Comparison of ENCODE assay signal across 19 cellular contexts in genomic region chr2:56449449-56449860, GRCh38.
DNase-seq lines count a peak whose midpoint lies in the region; ATAC-seq, FAIRE-seq and TF ChIP-seq lines count a peak whose summit lies in the region.
"Had no signal": no experiment of that assay in that cellular context is flagged by ENCODE, and none has a peak within 500 bp of the region (broad histone marks: within the 10 kb centered on the region; RNA-seq: fewer than 3 reads in every experiment).

No MANE protein-coding gene starts in this region.

- H2BK5ac ChIP-seq in neuronal stem cell (ENCODE audit: low read length) = no peak overlapping the region

- H3K27me3 ChIP-seq in GM23338 (ENCODE audit: insufficient read depth) (no peaks in the 10 kb centered on the region), SJCRH30 (no peaks in the 10 kb centered on the region), neuronal stem cell (ENCODE audit: control insufficient read depth in 3 of 3, insufficient read depth in 3 of 3, low read depth in 1 of 3, low read length in 3 of 3) (no peaks in the 10 kb centered on the region)
- H3K27me3 ChIP-seq: ascending aorta, uterus had no signal

- no peak for FAIRE-seq in kidney (lab: Jason Lieb, UNC)
- FAIRE-seq: GM12878 had no signal

- H3K9me3 ChIP-seq in SJCRH30 (replicated peaks) (no peaks in the 10 kb centered on the region), kidney (ENCODE audit: control insufficient read depth in 1 of 2, low read length in 2 of 2) (peaks cover 0 to 5% of the 10 kb centered on the region in 2 donors), neuronal stem cell (replicated peaks in 1 of 2; ENCODE audit: control insufficient read depth in 2 of 2, insufficient read depth in 1 of 2, low read depth in 1 of 2, low read length in 2 of 2) (no peaks in the 10 kb centered on the region)
- H3K9me3 ChIP-seq: uterus had no signal

- H3K79me2 ChIP-seq in GM23338 (replicated peaks; ENCODE audit: insufficient read depth) = no peaks in the 10 kb centered on the region

- H2BK12ac ChIP-seq in neuronal stem cell (ENCODE audit: low read length) = no peak overlapping the region

- H2BK120ac ChIP-seq in neuronal stem cell (ENCODE audit: low read depth, low read length) = no peak overlapping the region

- TF ChIP-seq CTCF in GM23338 (conservative IDR thresholded peaks at IDR 0.05; ENCODE audit: low read depth in 2 of 2) (no peak), kidney (IDR thresholded peaks at IDR 0.05; ENCODE audit: borderline replicate concordance, extremely low read depth, insufficient read depth) (no peak)

- ATAC-seq in GM23338 = peak; percentile 53
- ATAC-seq in GM21737 (IDR thresholded peaks at IDR 0.05; ENCODE audit: unreplicated experiment) = no peak
- ATAC-seq in GM21529 (IDR thresholded peaks at IDR 0.05; ENCODE audit: unreplicated experiment) = no peak
- ATAC-seq in GM19452 (IDR thresholded peaks at IDR 0.05; ENCODE audit: unreplicated experiment) = no peak
- ATAC-seq in HG03439 (IDR thresholded peaks at IDR 0.05; ENCODE audit: unreplicated experiment) = no peak
- ATAC-seq: GM12878; Right ventricle myocardium inferior; stimulated activated effector memory CD8-positive, alpha-beta T cell treated with anti-CD3 and anti-CD28 coated beads, Interleukin-12 subunit alpha, Interleukin-12 subunit beta, amount 100 ng/mL, for 72 hours had no signal

- no peak overlapping the region for H4K91ac ChIP-seq in neuronal stem cell (ENCODE audit: low read depth, low read length, poor library complexity)

- H2BK15ac ChIP-seq in neuronal stem cell (ENCODE audit: low read length) = no peak overlapping the region

- peaks cover 38% of the 10 kb centered on the region for H3K4me1 ChIP-seq in GM23338 (ENCODE audit: insufficient read depth)
- H3K4me1 ChIP-seq in SJCRH30 = peaks cover 24% of the 10 kb centered on the region
- peaks cover 6 to 14% of the 10 kb centered on the region in 2 donors for H3K4me1 ChIP-seq in kidney (ENCODE audit: control insufficient read depth in 1 of 2, insufficient read depth in 1 of 2, low read depth in 1 of 2, low read length in 2 of 2)
- H3K4me1 ChIP-seq in neuronal stem cell (ENCODE audit: control insufficient read depth in 2 of 2, insufficient read depth in 1 of 2, low read depth in 1 of 2, low read length in 2 of 2) = peaks cover 0 to 11% of the 10 kb centered on the region in 2 donors
- H3K4me1 ChIP-seq: ascending aorta, uterus had no signal

- intact Hi-C loops in kidney (cut with DNase I) = no loop called here

- no peak overlapping the region for H3K18ac ChIP-seq in neuronal stem cell (ENCODE audit: low read length)

- peak overlapping the region; percentile 3; the same call in 1 of the 2 replicates for H3K27ac ChIP-seq in GM23338 (ENCODE audit: low read depth)
- peak overlapping the region; percentile 64 for H3K27ac ChIP-seq in SJCRH30
- H3K27ac ChIP-seq in kidney (ENCODE audit: low read depth in 2 of 2, low read length in 2 of 2) = peak overlapping the region; percentile 64 to 66
- H3K27ac ChIP-seq in neuronal stem cell (replicated peaks; ENCODE audit: low read length) = peak overlapping the region; percentile 86
- H3K27ac ChIP-seq: ascending aorta, uterus had no signal

- no peak overlapping the region for H2AK5ac ChIP-seq in neuronal stem cell (ENCODE audit: low read depth, low read length)

- H3K4me1 Mint-ChIP-seq in GM23338 = peaks cover 30% of the 10 kb centered on the region
- H3K4me1 Mint-ChIP-seq: B cell; stimulated activated effector memory CD8-positive, alpha-beta T cell treated with anti-CD3 and anti-CD28 coated beads, Interleukin-12 subunit alpha, Interleukin-12 subunit beta, amount 100 ng/mL, for 72 hours had no signal

- H2AFZ ChIP-seq in GM23338 (no peak overlapping the region), neuronal stem cell (ENCODE audit: low read length) (no peak overlapping the region)

- no peaks in the 10 kb centered on the region for H4K20me1 ChIP-seq in GM23338 (replicated peaks; ENCODE audit: insufficient read depth)

- H4K8ac ChIP-seq in neuronal stem cell (ENCODE audit: low read depth, low read length) = no peak overlapping the region

- no peaks in the 10 kb centered on the region for H3F3A ChIP-seq in GM23338 (replicated peaks; ENCODE audit: low read depth)

- no peak overlapping the region for H3K4ac ChIP-seq in neuronal stem cell (ENCODE audit: low read length)

- no peak overlapping the region for H3K14ac ChIP-seq in neuronal stem cell (ENCODE audit: low read length)

- WGBS in neuronal stem cell (ENCODE audit: extremely low coverage in 2 of 2, insufficient read length in 2 of 2, insufficient replicate concordance in 1 of 2), 2 donors = no CpG with 5 or more reads among the region's 2 CpGs

- H3K36me3 ChIP-seq in GM23338 (ENCODE audit: insufficient read depth) = no peaks in the 10 kb centered on the region
- no peaks in the 10 kb centered on the region for H3K36me3 ChIP-seq in SJCRH30
- H3K36me3 ChIP-seq in kidney (ENCODE audit: control insufficient read depth in 1 of 2, insufficient read depth in 2 of 2, low read length in 2 of 2) = no peaks in the 10 kb centered on the region
- no peaks in the 10 kb centered on the region for H3K36me3 ChIP-seq in neuronal stem cell (replicated peaks in 1 of 2; ENCODE audit: control insufficient read depth in 2 of 2, insufficient read depth in 2 of 2, low read length in 2 of 2)
- H3K36me3 ChIP-seq: ascending aorta, uterus had no signal

- H3K79me1 ChIP-seq in neuronal stem cell (ENCODE audit: low read depth, low read length) = no peaks in the 10 kb centered on the region

- peaks cover 19% of the 10 kb centered on the region for H3K36me3 Mint-ChIP-seq in GM23338 (ENCODE audit: low read depth)
- H3K36me3 Mint-ChIP-seq: stimulated activated effector memory CD8-positive, alpha-beta T cell treated with anti-CD3 and anti-CD28 coated beads, Interleukin-12 subunit alpha, Interleukin-12 subunit beta, amount 100 ng/mL, for 72 hours had no signal

- no peaks in the 10 kb centered on the region; the same call in 1 of the 2 replicates for H3K9me2 ChIP-seq in GM23338 (ENCODE audit: insufficient read depth)

- H3K9ac ChIP-seq in kidney (ENCODE audit: low read length in 2 of 2) (no peak overlapping the region), neuronal stem cell (ENCODE audit: low read depth, low read length, poor library complexity) (no peak overlapping the region)

- H3K4me3 Mint-ChIP-seq in GM23338 = peak overlapping the region; percentile 28; the same call in 1 of the 3 replicates
- H3K4me3 Mint-ChIP-seq: activated T-helper 1 cell treated with anti-CD3 and anti-CD28 coated beads, Interleukin-12 subunit alpha, Interleukin-12 subunit beta, Interleukin-2, Interleukin-4 antibody, amounts not matched to agents 30 ng/mL and 10 ng/mL and 1 ng/mL, durations not matched to agents 14 hours and 24 hours and 36 hours; B cell; stimulated activated effector memory CD8-positive, alpha-beta T cell treated with anti-CD3 and anti-CD28 coated beads, Interleukin-12 subunit alpha, Interleukin-12 subunit beta, amount 100 ng/mL, for 72 hours had no signal

- peak overlapping the region; percentile 26 for H3K27ac Mint-ChIP-seq in GM23338
- H3K27ac Mint-ChIP-seq: activated T-helper 1 cell treated with anti-CD3 and anti-CD28 coated beads, Interleukin-12 subunit alpha, Interleukin-12 subunit beta, Interleukin-2, Interleukin-4 antibody, amounts not matched to agents 30 ng/mL and 10 ng/mL and 1 ng/mL, durations not matched to agents 14 hours and 24 hours and 36 hours; B cell; stimulated activated effector memory CD8-positive, alpha-beta T cell treated with anti-CD3 and anti-CD28 coated beads, Interleukin-12 subunit alpha, Interleukin-12 subunit beta, amount 100 ng/mL, for 72 hours had no signal

- H3K4me2 ChIP-seq in GM23338 (peak overlapping the region; percentile 52), neuronal stem cell (ENCODE audit: insufficient read depth, low read length, poor library complexity, severe bottlenecking) (no peak overlapping the region)

- DNase-seq in GM23338 (ENCODE audit: low spot score) (peak; percentile 44), SJCRH30 (peak; percentile 43 to 70), kidney (no peak), neuronal stem cell (ENCODE audit: low spot score) (peak; percentile 20)
- DNase-seq: activated CD4-positive, alpha-beta T cell treated with anti-CD3 and anti-CD28 coated beads, Interleukin-2, amount 50 U/mL, for 1 hour; Kasumi-1; NCI-H1930; stimulated activated CD4-positive, alpha-beta T cell treated with anti-CD3 and anti-CD28 coated beads, Interleukin-4, amount 100 ng/mL, for 4 hours had no signal

- H3K23ac ChIP-seq in neuronal stem cell (ENCODE audit: low read depth, low read length, poor library complexity) = no peak overlapping the region

- no peak overlapping the region for H3K4me3 ChIP-seq in GM23338
- peak overlapping the region; percentile 24 for H3K4me3 ChIP-seq in SJCRH30
- peak overlapping the region; percentile 39 to 55 for H3K4me3 ChIP-seq in kidney (ENCODE audit: low read length in 2 of 2)
- H3K4me3 ChIP-seq in neuronal stem cell (ENCODE audit: low read length in 2 of 2) = no peak overlapping the region
- H3K4me3 ChIP-seq: ascending aorta, GM12878, uterus had no signal

- H3K27me3 Mint-ChIP-seq in GM23338 (ENCODE audit: insufficient read depth, low read depth, poor library complexity) = peaks cover 3% of the 10 kb centered on the region
- H3K27me3 Mint-ChIP-seq: B cell had no signal

- H3K9me3 Mint-ChIP-seq in GM23338 = peaks cover 16% of the 10 kb centered on the region

TF ChIP-seq in GM23338, 12 proteins besides CTCF, POLR2A, EP300 and RAD21 (continues in another document):
- no peak for TF ChIP-seq NANOG (IDR thresholded peaks at IDR 0.05; ENCODE audit: borderline replicate concordance)
- no peak for TF ChIP-seq ZNF331 (CRISPR knock-in tag; IDR thresholded peaks at IDR 0.05; ENCODE audit: low read depth)
- TF ChIP-seq ZNF114 (CRISPR knock-in tag; IDR thresholded peaks at IDR 0.05) = no peak
- TF ChIP-seq EZH2phosphoT487 (IDR thresholded peaks at IDR 0.05; ENCODE audit: unreplicated experiment) = no peak
- no peak for TF ChIP-seq EZH2 (IDR thresholded peaks at IDR 0.05; ENCODE audit: low read depth, unreplicated experiment)
- no peak for TF ChIP-seq CREB1 (CRISPR knock-in tag; IDR thresholded peaks at IDR 0.05; ENCODE audit: low read depth)
- no peak for TF ChIP-seq POLR2AphosphoS5 (IDR thresholded peaks at IDR 0.05; ENCODE audit: low read depth)

Comparison
In these comparisons a context has a peak if more than half of its experiments do, and no peak if none do; other contexts are left out.
1. H3K27ac ChIP-seq: peak in every context shown above with its lines; median percentile 86 in neuronal stem cell; 65 in kidney; 64 in SJCRH30; 3 in GM23338.
2. H3K4me3 ChIP-seq: peak in SJCRH30 (single experiment) and kidney (2 of 2); none in GM23338 (single experiment) and neuronal stem cell (0 of 2).